Comparison of ENCODE assay signal across 22 cellular contexts in the genomic region with DNA sequence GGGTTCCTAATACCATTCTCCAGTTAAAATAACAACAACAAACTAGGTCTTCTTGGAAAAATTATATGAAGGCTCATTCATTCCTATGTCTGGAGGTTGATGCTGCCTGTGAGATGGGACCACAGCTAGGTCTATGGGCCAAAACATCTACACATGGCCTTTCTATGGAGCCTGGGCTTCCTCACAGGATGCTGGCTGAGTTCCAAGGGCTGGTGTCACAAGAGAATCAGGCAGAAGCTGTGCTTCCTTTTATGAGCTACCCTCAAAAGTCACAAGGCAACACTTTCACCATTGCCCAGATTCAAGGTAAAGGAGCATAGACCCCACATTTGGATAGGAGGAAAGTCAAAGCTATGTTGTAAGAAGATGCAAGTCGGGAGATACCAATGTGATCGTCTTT. TPM values are rescaled to one million over a fixed set of nuclear protein-coding genes. Genes with fewer than 3 reads are reported as not detected.
A peak's percentile ranks its signal among the peaks of the same experiment; 100 is the strongest.
DNase-seq lines count a peak whose midpoint lies in the region; ATAC-seq and TF ChIP-seq lines count a peak whose summit lies in the region.
"Had no signal": no experiment of that assay in that cellular context is flagged by ENCODE, and none has a peak within 500 bp of the region (broad histone marks: within the 10 kb centered on the region; RNA-seq: fewer than 3 reads in every experiment).

No MANE protein-coding gene starts in this region.

- no TSS peak for BruUV-seq in A673 (replicated peaks; lab: Mats Ljungman, UMichigan)
- BruUV-seq in Caco-2 (replicated peaks; lab: Mats Ljungman, UMichigan), result no TSS peak

- no peak overlapping the region for H3K4me3 Mint-ChIP-seq in Caco-2 (ENCODE audit: unreplicated experiment)
- H3K4me3 Mint-ChIP-seq: activated CD4-positive, alpha-beta T cell treated with anti-CD3 and anti-CD28 coated beads for 36 hours; activated naive CD4-positive, alpha-beta T cell treated with anti-CD3 and anti-CD28 coated beads for 36 hours; dendritic cell treated with granulocyte-macrophage colony-stimulating factor and Interleukin-4, amounts not matched to agents 40 ng/mL and 50 ng/mL, for 4 days; nephron; T-helper 1 cell treated with Interleukin-12 subunit alpha and Interleukin-12 subunit beta and Interleukin-4 antibody, amounts not matched to agents 30 μg/mL and 1 μg/mL, for 36 hours had no signal

- H3K27me3 ChIP-seq in A673 (replicated peaks; ENCODE audit: insufficient read depth, low read depth, low read length, poor library complexity) (no peaks in the 10 kb centered on the region), Caco-2 (replicated peaks; ENCODE audit: control insufficient read depth, insufficient read depth, low read length) (no peaks in the 10 kb centered on the region)

- no peak overlapping the region for H3K27ac Mint-ChIP-seq in Caco-2 (ENCODE audit: unreplicated experiment)
- H3K27ac Mint-ChIP-seq: activated CD4-positive, alpha-beta T cell treated with anti-CD3 and anti-CD28 coated beads for 36 hours; activated naive CD4-positive, alpha-beta T cell treated with anti-CD3 and anti-CD28 coated beads for 36 hours; dendritic cell treated with granulocyte-macrophage colony-stimulating factor and Interleukin-4, amounts not matched to agents 40 ng/mL and 50 ng/mL, for 4 days; nephron; T-helper 1 cell treated with Interleukin-12 subunit alpha and Interleukin-12 subunit beta and Interleukin-4 antibody, amounts not matched to agents 30 μg/mL and 1 μg/mL, for 36 hours had no signal

- ATAC-seq in left lobe of liver (peak; percentile 20), GM21723 (IDR thresholded peaks at IDR 0.05; ENCODE audit: unreplicated experiment) (no peak)
- ATAC-seq: activated CD4-positive, alpha-beta T cell treated with anti-CD3 and anti-CD28 coated beads for 36 hours; left colon had no signal

- no peak for TF ChIP-seq CTCF in A673 (conservative IDR thresholded peaks at IDR 0.05; ENCODE audit: low read depth, low read length)
- no peak for TF ChIP-seq CTCF in Caco-2 (IDR thresholded peaks at IDR 0.05; ENCODE audit: insufficient read depth in 1 of 2, low read depth in 1 of 2, low read length in 1 of 2, severe bottlenecking in 1 of 2, unreplicated experiment in 1 of 2)

- no peak overlapping the region for H3K4me3 ChIP-seq in A673 (ENCODE audit: low read depth, low read length, poor library complexity, severe bottlenecking)
- no peak overlapping the region for H3K4me3 ChIP-seq in Caco-2 (ENCODE audit: low read depth, low read length)
- H3K4me3 ChIP-seq: PC-9 had no signal

- H3K9me3 ChIP-seq in A673 (ENCODE audit: low read depth, low read length, poor library complexity, severe bottlenecking), result no peaks in the 10 kb centered on the region
- no peaks in the 10 kb centered on the region for H3K9me3 ChIP-seq in Caco-2

- POLR2A ChIA-PET in A673 (lab: Charles Lee; ENCODE audit: low non-redundant PET) (no interaction called here), Caco-2 (lab: Charles Lee) (no interaction called here)

- H3K27me3 Mint-ChIP-seq in Caco-2 (ENCODE audit: insufficient read depth, unreplicated experiment), result no peaks in the 10 kb centered on the region
- H3K27me3 Mint-ChIP-seq: activated CD4-positive, alpha-beta T cell treated with anti-CD3 and anti-CD28 coated beads for 36 hours; dendritic cell treated with granulocyte-macrophage colony-stimulating factor and Interleukin-4, amounts not matched to agents 40 ng/mL and 50 ng/mL, for 4 days had no signal

- H3K4me1 ChIP-seq in A673 (ENCODE audit: insufficient read depth, low read length, poor library complexity, severe bottlenecking) (no peaks in the 10 kb centered on the region), Caco-2 (0 out of 2 replicates have a peak, but pooled peaks cover 5% of the 10 kb centered on the region)

- H3K4me1 Mint-ChIP-seq in Caco-2 (ENCODE audit: low read depth, unreplicated experiment), result no peaks in the 10 kb centered on the region
- H3K4me1 Mint-ChIP-seq: activated CD4-positive, alpha-beta T cell treated with anti-CD3 and anti-CD28 coated beads for 36 hours; nephron had no signal

- H3K36me3 ChIP-seq in A673 (ENCODE audit: insufficient read depth, low read length, poor library complexity, severe bottlenecking), result no peaks in the 10 kb centered on the region
- H3K36me3 ChIP-seq in Caco-2 (ENCODE audit: control insufficient read depth, insufficient read depth, low read length), result no peaks in the 10 kb centered on the region

- DNase-seq in A673 (ENCODE audit: low spot score), result peak; percentile 33
- peak; percentile 71 for DNase-seq in AML-193 (lab: John Stamatoyannopoulos, UW)
- DNase-seq in SKM-1 (lab: John Stamatoyannopoulos, UW; ENCODE audit: unreplicated experiment), result peak; percentile 44
- DNase-seq in left lobe of liver (ENCODE audit: low spot score), result no peak
- DNase-seq in Caco-2, result no peak
- DNase-seq in stimulated activated naive CD4-positive, alpha-beta T cell (lab: John Stamatoyannopoulos, UW), result no peak
- DNase-seq: activated CD4-positive, alpha-beta T cell treated with anti-CD3 and anti-CD28 coated beads for 36 hours; activated naive CD4-positive, alpha-beta T cell treated with anti-CD3 and anti-CD28 coated beads for 36 hours; activated T-cell treated with anti-CD3 and anti-CD28 coated beads, Interleukin-2, amount 50 U/mL, for 48 hours; caudate nucleus; glutamatergic neuron; NCI-H1436 treated with DMSO at 0.1 percent for 48 hours; PC-9 had no signal

- H3K36me3 Mint-ChIP-seq in Caco-2 (ENCODE audit: insufficient read depth, unreplicated experiment), result no peaks in the 10 kb centered on the region

- H3K9me3 Mint-ChIP-seq in Caco-2 (ENCODE audit: unreplicated experiment), result no peaks in the 10 kb centered on the region
- H3K9me3 Mint-ChIP-seq: activated naive CD4-positive, alpha-beta T cell treated with anti-CD3 and anti-CD28 coated beads for 36 hours; dendritic cell treated with granulocyte-macrophage colony-stimulating factor and Interleukin-4, amounts not matched to agents 40 ng/mL and 50 ng/mL, for 4 days; nephron; T-helper 1 cell treated with Interleukin-12 subunit alpha and Interleukin-12 subunit beta and Interleukin-4 antibody, amounts not matched to agents 30 μg/mL and 1 μg/mL, for 36 hours had no signal

- intact Hi-C loops in A673 (cut with micrococcal nuclease; ENCODE audit: unreplicated experiment), result no loop called here
- intact Hi-C loops in Caco-2 (cut with micrococcal nuclease; ENCODE audit: unreplicated experiment), result no loop called here

- H3K27ac ChIP-seq in A673 (ENCODE audit: low read depth, low read length, poor library complexity, severe bottlenecking), result no peak overlapping the region
- H3K27ac ChIP-seq: PC-9 had no signal

- CTCF ChIA-PET in A673 (lab: Charles Lee), result no interaction called here
- CTCF ChIA-PET in Caco-2 (lab: Charles Lee), result no interaction called here

RNA-seq across cellular contexts. Expression of a gene that starts 4.6 kb away (rescaled TPM):
- total RNA-seq in A673 (2021) (not detected in 2 replicates), left lobe of liver (not detected), Caco-2 (2022) (not detected in 2 replicates)
- total RNA-seq: activated CD4-positive, alpha-beta T cell treated with anti-CD3 and anti-CD28 coated beads for 36 hours; activated CD8-positive, alpha-beta memory T cell treated with anti-CD3 and anti-CD28 coated beads for 36 hours; activated naive CD4-positive, alpha-beta T cell treated with anti-CD3 and anti-CD28 coated beads for 36 hours; H4; left colon; PC-9; skeletal muscle tissue; temporal lobe had no signal

RNA-seq across cellular contexts. Expression of a gene that starts 36.8 kb away (rescaled TPM):
- total RNA-seq in A673 (2021) (not detected in 2 replicates), left lobe of liver (not detected), Caco-2 (2022) (not detected in 2 replicates)
- total RNA-seq: activated CD4-positive, alpha-beta T cell treated with anti-CD3 and anti-CD28 coated beads for 36 hours; activated CD8-positive, alpha-beta memory T cell treated with anti-CD3 and anti-CD28 coated beads for 36 hours; activated naive CD4-positive, alpha-beta T cell treated with anti-CD3 and anti-CD28 coated beads for 36 hours; H4; PC-9; skeletal muscle tissue had no signal

RNA-seq across cellular contexts. Expression of a gene that starts 38.3 kb away (rescaled TPM):
- total RNA-seq in A673 (2021) (30.3 and 31.7 TPM in 2 replicates), left lobe of liver (30.8 TPM), Caco-2 (2022) (35.8 and 40.4 TPM in 2 replicates)

Comparison
In these comparisons a context has a peak if more than half of its experiments do, and no peak if none do; other contexts are left out.
1. DNase-seq: peak in A673 (single experiment), AML-193 (2 of 2) and SKM-1 (single experiment); none in left lobe of liver (single experiment), Caco-2 (0 of 2) and stimulated activated naive CD4-positive, alpha-beta T cell (0 of 6).